25 cellular contexts compared by ENCODE assay signal in the genomic region with DNA sequence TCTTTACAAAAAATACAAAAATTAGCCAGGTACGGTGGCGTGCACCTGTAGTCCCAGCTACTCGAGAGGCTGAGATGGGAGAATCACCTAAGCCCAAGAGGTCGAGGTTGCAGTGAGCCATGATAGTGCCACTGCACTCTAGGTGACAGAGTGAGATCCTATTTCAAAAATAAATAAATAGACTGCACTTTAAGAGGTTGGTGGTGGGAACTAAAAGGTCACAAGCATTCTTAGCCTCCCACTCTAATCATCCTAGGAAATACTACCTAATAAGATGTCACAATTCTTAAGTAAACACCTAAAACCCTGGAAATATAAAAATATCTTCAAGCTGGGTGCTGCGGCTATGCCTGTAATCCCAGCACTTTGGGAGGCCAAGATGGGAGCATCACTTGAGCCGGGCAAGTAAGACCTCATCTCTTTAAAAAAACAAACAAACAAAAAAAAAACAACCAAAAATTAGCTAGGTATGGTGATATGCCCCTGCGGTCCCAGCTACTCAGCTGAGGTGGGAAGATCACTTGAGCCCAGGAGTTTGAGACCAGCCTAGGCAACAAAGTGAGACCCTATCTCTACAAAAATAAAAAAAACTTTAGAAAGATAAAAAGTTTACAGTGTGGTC. TPM values are rescaled to one million over a fixed set of nuclear protein-coding genes. Genes with fewer than 3 reads are reported as not detected.
DNase-seq lines count a peak whose midpoint lies in the region; ATAC-seq lines count a peak whose summit lies in the region.
"Had no signal": no experiment of that assay in that cellular context is flagged by ENCODE, and none has a peak within 500 bp of the region (broad histone marks: within the 10 kb centered on the region; RNA-seq: fewer than 3 reads in every experiment).

No MANE protein-coding gene starts in this region.

- H3K4me3 Mint-ChIP-seq in activated naive CD4-positive, alpha-beta T cell treated with anti-CD3 and anti-CD28 coated beads, Interleukin-2, amount 50 U/mL, for 24 hours = no peak overlapping the region
- no peak overlapping the region for H3K4me3 Mint-ChIP-seq in natural killer cell treated with Interleukin-12 subunit alpha and Interleukin-12 subunit beta and Interleukin-15 and Interleukin-18, amount 100 ng/mL, for 72 hours
- H3K4me3 Mint-ChIP-seq: activated CD8-positive, alpha-beta T cell treated with anti-CD3 and anti-CD28 coated beads, Interleukin-2, amount 10 ng/mL, durations not matched to agents 7 days and 5 days; memory B cell had no signal

- H3K36me3 Mint-ChIP-seq in activated naive CD4-positive, alpha-beta T cell treated with anti-CD3 and anti-CD28 coated beads, Interleukin-2, amount 50 U/mL, for 24 hours = peaks cover 8% of the 10 kb centered on the region
- H3K36me3 Mint-ChIP-seq in natural killer cell treated with Interleukin-12 subunit alpha and Interleukin-12 subunit beta and Interleukin-15 and Interleukin-18, amount 100 ng/mL, for 72 hours = peaks cover 4% of the 10 kb centered on the region

- ATAC-seq in natural killer cell treated with Interleukin-12 subunit alpha and Interleukin-12 subunit beta and Interleukin-15 and Interleukin-18, amount 100 ng/mL, for 72 hours = no peak
- ATAC-seq: activated CD8-positive, alpha-beta T cell treated with anti-CD3 and anti-CD28 coated beads, Interleukin-2, amount 10 ng/mL, durations not matched to agents 7 days and 5 days; activated naive CD4-positive, alpha-beta T cell treated with anti-CD3 and anti-CD28 coated beads, Interleukin-2, amount 50 U/mL, for 72 hours; GM12878; stimulated activated naive CD8-positive, alpha-beta T cell treated with anti-CD3 and anti-CD28 coated beads, Interleukin-15, Interleukin-2, amounts not matched to agents 100 U/mL and 50 U/mL, for 24 hours had no signal

- peak overlapping the region; percentile 63 for H3K27ac ChIP-seq in caudate nucleus (ENCODE audit: low read depth, low read length)
- H3K27ac ChIP-seq: ovary, Peyer's patch, SJCRH30, upper lobe of left lung had no signal

- no peaks in the 10 kb centered on the region for H3K9me3 Mint-ChIP-seq in activated naive CD4-positive, alpha-beta T cell treated with anti-CD3 and anti-CD28 coated beads, Interleukin-2, amount 50 U/mL, for 24 hours
- no peaks in the 10 kb centered on the region for H3K9me3 Mint-ChIP-seq in natural killer cell treated with Interleukin-12 subunit alpha and Interleukin-12 subunit beta and Interleukin-15 and Interleukin-18, amount 100 ng/mL, for 72 hours
- H3K9me3 Mint-ChIP-seq: activated naive CD4-positive, alpha-beta T cell treated with anti-CD3 and anti-CD28 coated beads, Interleukin-2, amount 50 U/mL, for 72 hours; memory B cell had no signal

- no peaks in the 10 kb centered on the region for H3K27me3 Mint-ChIP-seq in activated naive CD4-positive, alpha-beta T cell treated with anti-CD3 and anti-CD28 coated beads, Interleukin-2, amount 50 U/mL, for 24 hours
- no peaks in the 10 kb centered on the region for H3K27me3 Mint-ChIP-seq in natural killer cell treated with Interleukin-12 subunit alpha and Interleukin-12 subunit beta and Interleukin-15 and Interleukin-18, amount 100 ng/mL, for 72 hours
- H3K27me3 Mint-ChIP-seq: memory B cell had no signal

- peak overlapping the region; percentile 70 for H3K27ac Mint-ChIP-seq in activated naive CD4-positive, alpha-beta T cell treated with anti-CD3 and anti-CD28 coated beads, Interleukin-2, amount 50 U/mL, for 24 hours
- peak overlapping the region; percentile 75 to 96 for H3K27ac Mint-ChIP-seq in natural killer cell treated with Interleukin-12 subunit alpha and Interleukin-12 subunit beta and Interleukin-15 and Interleukin-18, amount 100 ng/mL, for 72 hours
- H3K27ac Mint-ChIP-seq: activated CD8-positive, alpha-beta T cell treated with anti-CD3 and anti-CD28 coated beads, Interleukin-2, amount 10 ng/mL, durations not matched to agents 7 days and 5 days; memory B cell had no signal

- no peak for DNase-seq in activated naive CD4-positive, alpha-beta T cell treated with anti-CD3 and anti-CD28 coated beads, Interleukin-2, amount 50 U/mL, for 16 hours
- DNase-seq in caudate nucleus (lab: John Stamatoyannopoulos, UW) (no peak), MV-4-11 (lab: John Stamatoyannopoulos, UW) (no peak), 8988T (no peak)
- DNase-seq in natural killer cell treated with Interleukin-12 subunit alpha and Interleukin-12 subunit beta and Interleukin-15 and Interleukin-18, amount 100 ng/mL, for 72 hours (ENCODE audit: low spot score) = no peak
- DNase-seq in stimulated activated CD4-positive, alpha-beta T cell treated with anti-CD3 and anti-CD28 coated beads, Interleukin-1b, Interleukin-23, amount 100 ng/mL, for 48 hours = no peak
- no peak for DNase-seq in stimulated activated CD4-positive, alpha-beta T cell treated with anti-CD3 and anti-CD28 coated beads, Interleukin-15, amount 100 ng/mL, for 24 hours
- DNase-seq: activated CD4-positive, CD25-positive, alpha-beta regulatory T cell treated with anti-CD3 and anti-CD28 coated beads, Interleukin-2, amount 50 U/mL, for 72 hours; activated CD8-positive, alpha-beta T cell treated with anti-CD3 and anti-CD28 coated beads, Interleukin-2, amount 10 ng/mL, durations not matched to agents 7 days and 5 days; COR-L47; H7; Karpas-422; NCI-H2171; NCI-H524 treated with DMSO at 0.1 percent for 48 hours; ovary; Peyer's patch; SJCRH30; stimulated activated CD4-positive, alpha-beta T cell treated with anti-CD3 and anti-CD28 coated beads, Interleukin-12 subunit alpha, Interleukin-12 subunit beta, amount 100 ng/mL, for 4 hours; stimulated activated naive CD8-positive, alpha-beta T cell treated with anti-CD3 and anti-CD28 coated beads, Interleukin-15, Interleukin-2, amounts not matched to agents 100 U/mL and 50 U/mL, for 24 hours; T-helper 1 cell; upper lobe of left lung had no signal

- peaks cover 54% of the 10 kb centered on the region for H3K4me1 Mint-ChIP-seq in activated naive CD4-positive, alpha-beta T cell treated with anti-CD3 and anti-CD28 coated beads, Interleukin-2, amount 50 U/mL, for 24 hours
- H3K4me1 Mint-ChIP-seq in natural killer cell treated with Interleukin-12 subunit alpha and Interleukin-12 subunit beta and Interleukin-15 and Interleukin-18, amount 100 ng/mL, for 72 hours (ENCODE audit: low read depth in 2 of 2) = peaks cover 26 to 35% of the 10 kb centered on the region in 2 donors

RNA-seq across cellular contexts. Expression of a gene that starts 4.1 kb away (rescaled TPM):
- total RNA-seq in natural killer cell treated with Interleukin-12 subunit alpha and Interleukin-12 subunit beta and Interleukin-15 and Interleukin-18, amount 100 ng/mL, for 72 hours = 100 to 1,000 TPM in 1 of 2 donors, 10 to 100 TPM in 1; 86.3 to 115 TPM

RNA-seq across cellular contexts. Expression of a gene that starts 26.6 kb away (rescaled TPM):
- 10 to 100 TPM; 38.7 to 69.8 TPM for total RNA-seq in natural killer cell treated with Interleukin-12 subunit alpha and Interleukin-12 subunit beta and Interleukin-15 and Interleukin-18, amount 100 ng/mL, for 72 hours

RNA-seq across cellular contexts. Expression of a gene that starts 53.1 kb away (rescaled TPM):
- 10 to 100 TPM; 55.7 to 63.3 TPM for total RNA-seq in natural killer cell treated with Interleukin-12 subunit alpha and Interleukin-12 subunit beta and Interleukin-15 and Interleukin-18, amount 100 ng/mL, for 72 hours
